In the genomic region with DNA sequence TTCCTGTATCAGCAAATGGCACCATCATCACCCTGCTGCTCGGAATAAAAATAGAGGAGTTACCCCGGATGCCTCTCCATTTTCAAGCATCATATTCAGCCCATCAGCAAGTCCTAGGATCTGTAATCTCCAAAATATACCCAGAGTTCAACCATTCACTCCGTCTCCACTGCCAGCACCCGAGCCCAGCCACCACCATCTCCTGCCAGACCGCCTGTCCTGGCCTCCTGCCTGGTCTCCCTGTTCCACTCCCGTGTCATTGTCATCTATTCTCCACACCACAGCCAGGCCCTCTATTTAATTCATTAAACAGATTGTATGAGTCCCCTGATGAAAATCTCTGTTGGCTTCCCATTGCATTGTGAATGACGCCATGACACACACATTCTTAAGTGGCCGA, we compare ENCODE assay signal across 35 cellular contexts.
"Had no signal": no experiment of that assay in that cellular context is flagged by ENCODE, and none has a peak within 500 bp of the region (broad histone marks: within the 10 kb centered on the region; RNA-seq: fewer than 3 reads in every experiment).

No MANE protein-coding gene starts in this region.

- H3K9me3 Mint-ChIP-seq: activated naive CD4-positive, alpha-beta T cell treated with anti-CD3 and anti-CD28 coated beads for 36 hours; activated naive CD4-positive, alpha-beta T cell treated with anti-CD3 and anti-CD28 coated beads, Interleukin-2, amount 50 U/mL, for 24 hours; activated naive CD8-positive, alpha-beta T cell treated with anti-CD3 and anti-CD28 coated beads, Interleukin-2, amount 50 U/mL, for 24 hours; activated T-cell treated with anti-CD3 and anti-CD28 coated beads, Interleukin-2, amount 50 U/mL, for 24 hours; activated T-helper 1 cell treated with anti-CD3 and anti-CD28 coated beads, Interleukin-12 subunit alpha, Interleukin-12 subunit beta, Interleukin-2, Interleukin-4 antibody, amounts not matched to agents 30 ng/mL and 10 ng/mL and 1 ng/mL, durations not matched to agents 14 hours and 24 hours and 36 hours; activated T-helper 2 cell treated with anti-CD3 and anti-CD28 coated beads, Interferon-gamma antibody, Interleukin-2, Interleukin-4, amounts not matched to agents 10 μg/mL and 5 μg/mL and 100 μg/mL, durations not matched to agents 14 hours and 24 hours and 36 hours had no signal

- H3K27me3 ChIP-seq: adrenal gland, ascending aorta, body of pancreas, brain microvascular endothelial cell, breast epithelium, cardiac muscle cell had no signal

- H3K27ac ChIP-seq: adrenal gland, ascending aorta, body of pancreas, brain microvascular endothelial cell, breast epithelium, cardiac muscle cell had no signal

- H3K4me3 ChIP-seq: adrenal gland, ascending aorta, body of pancreas, breast epithelium, cardiac muscle cell had no signal

- H3K36me3 ChIP-seq: adrenal gland, ascending aorta, brain microvascular endothelial cell, breast epithelium, cardiac muscle cell had no signal

- H3K4me3 Mint-ChIP-seq: activated naive CD4-positive, alpha-beta T cell treated with anti-CD3 and anti-CD28 coated beads for 36 hours; activated naive CD4-positive, alpha-beta T cell treated with anti-CD3 and anti-CD28 coated beads, Interleukin-2, amount 10 ng/mL, durations not matched to agents 7 days and 5 days; activated naive CD4-positive, alpha-beta T cell treated with anti-CD3 and anti-CD28 coated beads, Interleukin-2, amount 50 U/mL, for 24 hours; activated naive CD8-positive, alpha-beta T cell; activated naive CD8-positive, alpha-beta T cell treated with anti-CD3 and anti-CD28 coated beads for 36 hours; activated naive CD8-positive, alpha-beta T cell treated with anti-CD3 and anti-CD28 coated beads, Interleukin-2, amount 10 ng/mL, durations not matched to agents 7 days and 5 days; activated naive CD8-positive, alpha-beta T cell treated with anti-CD3 and anti-CD28 coated beads, Interleukin-2, amount 50 U/mL, for 24 hours; activated T-cell treated with anti-CD3 and anti-CD28 coated beads, Interleukin-2, amount 50 U/mL, for 24 hours; activated T-cell treated with anti-CD3 and anti-CD28 coated beads, Interleukin-2, amount 50 U/mL, for 72 hours; activated T-helper 1 cell treated with anti-CD3 and anti-CD28 coated beads, Interleukin-12 subunit alpha, Interleukin-12 subunit beta, Interleukin-2, Interleukin-4 antibody, amounts not matched to agents 30 ng/mL and 10 ng/mL and 1 ng/mL, durations not matched to agents 14 hours and 24 hours and 36 hours; activated T-helper 17 cell treated with anti-CD3 and anti-CD28 coated beads, Interleukin-2, amount 50 U/mL, for 72 hours; central memory CD8-positive, alpha-beta T cell had no signal

- H3K36me3 Mint-ChIP-seq: activated naive CD4-positive, alpha-beta T cell treated with anti-CD3 and anti-CD28 coated beads, Interleukin-2, amount 10 ng/mL, durations not matched to agents 7 days and 5 days; activated naive CD4-positive, alpha-beta T cell treated with anti-CD3 and anti-CD28 coated beads, Interleukin-2, amount 50 U/mL, for 24 hours; activated naive CD4-positive, alpha-beta T cell treated with anti-CD3 and anti-CD28 coated beads, Interleukin-2, amount 50 U/mL, for 72 hours; activated naive CD8-positive, alpha-beta T cell; activated naive CD8-positive, alpha-beta T cell treated with anti-CD3 and anti-CD28 coated beads for 36 hours; activated naive CD8-positive, alpha-beta T cell treated with anti-CD3 and anti-CD28 coated beads, Interleukin-2, amount 10 ng/mL, durations not matched to agents 7 days and 5 days; brain had no signal

- ATAC-seq: activated naive CD4-positive, alpha-beta T cell treated with anti-CD3 and anti-CD28 coated beads, Interleukin-2, amount 50 U/mL, for 72 hours; activated naive CD8-positive, alpha-beta T cell treated with anti-CD3 and anti-CD28 coated beads, Interleukin-2, amount 50 U/mL, for 24 hours; activated T-cell treated with anti-CD3 and anti-CD28 coated beads, Interleukin-2, amount 50 U/mL, for 72 hours; activated T-helper 17 cell treated with anti-CD3 and anti-CD28 coated beads, Interleukin-2, amount 50 U/mL, for 72 hours; body of pancreas had no signal

- H3K4me1 ChIP-seq: adrenal gland, ascending aorta, body of pancreas, breast epithelium had no signal

- DNase-seq: activated effector memory CD4-positive, alpha-beta T cell treated with anti-CD3 and anti-CD28 coated beads, Interleukin-2, amount 50 U/mL, for 16 hours; activated effector memory CD4-positive, alpha-beta T cell treated with Interleukin-2 at 50 U/mL for 16 hours; activated gamma-delta T cell; activated gamma-delta T cell treated with Interleukin-2 at 50 U/mL for 16 hours; activated naive CD4-positive, alpha-beta T cell; activated naive CD4-positive, alpha-beta T cell treated with anti-CD3 and anti-CD28 coated beads for 36 hours; activated naive CD4-positive, alpha-beta T cell treated with anti-CD3 and anti-CD28 coated beads, Interleukin-2, amount 10 ng/mL, durations not matched to agents 7 days and 5 days; activated naive CD4-positive, alpha-beta T cell treated with anti-CD3 and anti-CD28 coated beads, Interleukin-2, amount 50 U/mL, for 16 hours; activated naive CD4-positive, alpha-beta T cell treated with Interleukin-2 at 50 U/mL for 16 hours; activated naive CD8-positive, alpha-beta T cell treated with anti-CD3 and anti-CD28 coated beads for 36 hours; activated naive CD8-positive, alpha-beta T cell treated with anti-CD3 and anti-CD28 coated beads, Interleukin-2, amount 10 ng/mL, durations not matched to agents 7 days and 5 days; activated naive CD8-positive, alpha-beta T cell treated with anti-CD3 and anti-CD28 coated beads, Interleukin-2, amount 50 U/mL, for 24 hours; activated T-cell treated with anti-CD3 and anti-CD28 coated beads for 4 hours; activated T-cell treated with anti-CD3 and anti-CD28 coated beads, Interleukin-2, amount 50 U/mL, for 1 hour; activated T-cell treated with anti-CD3 and anti-CD28 coated beads, Interleukin-2, amount 50 U/mL, for 24 hours; activated T-cell treated with anti-CD3 and anti-CD28 coated beads, Interleukin-2, amount 50 U/mL, for 48 hours; activated T-cell treated with anti-CD3 and anti-CD28 coated beads, Interleukin-2, amount 50 U/mL, for 72 hours; adrenal gland; amniotic stem cell; aorta; body of pancreas; brain microvascular endothelial cell; central memory CD4-positive, alpha-beta T cell; cerebellar nuclear complex had no signal

- H3K27me3 Mint-ChIP-seq: activated naive CD4-positive, alpha-beta T cell treated with anti-CD3 and anti-CD28 coated beads, Interleukin-2, amount 10 ng/mL, durations not matched to agents 7 days and 5 days; activated naive CD8-positive, alpha-beta T cell; activated naive CD8-positive, alpha-beta T cell treated with anti-CD3 and anti-CD28 coated beads, Interleukin-2, amount 10 ng/mL, durations not matched to agents 7 days and 5 days; central memory CD8-positive, alpha-beta T cell had no signal

- H3K4me1 Mint-ChIP-seq: activated naive CD4-positive, alpha-beta T cell treated with anti-CD3 and anti-CD28 coated beads, Interleukin-2, amount 10 ng/mL, durations not matched to agents 7 days and 5 days; activated naive CD4-positive, alpha-beta T cell treated with anti-CD3 and anti-CD28 coated beads, Interleukin-2, amount 50 U/mL, for 24 hours; activated naive CD8-positive, alpha-beta T cell treated with anti-CD3 and anti-CD28 coated beads for 36 hours; activated naive CD8-positive, alpha-beta T cell treated with anti-CD3 and anti-CD28 coated beads, Interleukin-2, amount 10 ng/mL, durations not matched to agents 7 days and 5 days; activated naive CD8-positive, alpha-beta T cell treated with anti-CD3 and anti-CD28 coated beads, Interleukin-2, amount 50 U/mL, for 24 hours; activated T-helper 17 cell treated with anti-CD3 and anti-CD28 coated beads, Interleukin-2, amount 50 U/mL, for 72 hours; central memory CD8-positive, alpha-beta T cell had no signal

- H3K9me3 ChIP-seq: adrenal gland, ascending aorta, body of pancreas, breast epithelium had no signal

- H3K27ac Mint-ChIP-seq: activated naive CD4-positive, alpha-beta T cell treated with anti-CD3 and anti-CD28 coated beads for 36 hours; activated naive CD4-positive, alpha-beta T cell treated with anti-CD3 and anti-CD28 coated beads, Interleukin-2, amount 10 ng/mL, durations not matched to agents 7 days and 5 days; activated naive CD4-positive, alpha-beta T cell treated with anti-CD3 and anti-CD28 coated beads, Interleukin-2, amount 50 U/mL, for 24 hours; activated naive CD4-positive, alpha-beta T cell treated with anti-CD3 and anti-CD28 coated beads, Interleukin-2, amount 50 U/mL, for 72 hours; activated naive CD8-positive, alpha-beta T cell; activated naive CD8-positive, alpha-beta T cell treated with anti-CD3 and anti-CD28 coated beads for 36 hours; activated naive CD8-positive, alpha-beta T cell treated with anti-CD3 and anti-CD28 coated beads, Interleukin-2, amount 10 ng/mL, durations not matched to agents 7 days and 5 days; activated naive CD8-positive, alpha-beta T cell treated with anti-CD3 and anti-CD28 coated beads, Interleukin-2, amount 50 U/mL, for 24 hours; activated T-cell treated with anti-CD3 and anti-CD28 coated beads, Interleukin-2, amount 50 U/mL, for 24 hours; activated T-cell treated with anti-CD3 and anti-CD28 coated beads, Interleukin-2, amount 50 U/mL, for 72 hours; activated T-helper 1 cell treated with anti-CD3 and anti-CD28 coated beads, Interleukin-12 subunit alpha, Interleukin-12 subunit beta, Interleukin-2, Interleukin-4 antibody, amounts not matched to agents 30 ng/mL and 10 ng/mL and 1 ng/mL, durations not matched to agents 14 hours and 24 hours and 36 hours; activated T-helper 17 cell treated with anti-CD3 and anti-CD28 coated beads, Interleukin-2, amount 50 U/mL, for 72 hours; activated T-helper 2 cell treated with anti-CD3 and anti-CD28 coated beads, Interferon-gamma antibody, Interleukin-2, Interleukin-4, amounts not matched to agents 10 μg/mL and 5 μg/mL and 100 μg/mL, durations not matched to agents 14 hours and 24 hours and 36 hours had no signal
